Comparison of ENCODE assay signal across 32 cellular contexts in the genomic region with DNA sequence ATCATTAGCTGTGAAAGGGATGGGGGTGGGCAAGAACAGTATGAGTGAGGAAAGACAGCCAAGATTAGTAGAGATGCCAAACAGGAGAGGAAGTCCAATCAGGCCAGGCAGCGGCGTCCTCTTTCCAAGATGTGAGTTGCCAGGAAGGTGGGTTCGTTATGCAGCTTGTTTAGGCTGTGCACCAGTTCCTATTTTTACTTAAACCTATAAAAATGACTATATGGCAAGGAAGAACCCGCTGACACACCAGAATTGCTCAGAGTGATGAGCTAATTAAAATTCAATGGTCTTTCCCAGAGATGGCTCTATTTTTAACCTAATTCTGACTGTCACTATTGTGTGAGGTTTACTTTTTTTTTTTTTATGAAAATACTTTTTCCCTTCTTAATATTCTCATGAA.
"Had no signal": no experiment of that assay in that cellular context is flagged by ENCODE, and none has a peak within 500 bp of the region (broad histone marks: within the 10 kb centered on the region; RNA-seq: fewer than 3 reads in every experiment).

No MANE protein-coding gene starts in this region.

- H3K27me3 ChIP-seq: brain microvascular endothelial cell, MG63, SJSA1 had no signal

- H3K36me3 ChIP-seq: brain microvascular endothelial cell, MG63, SJSA1 had no signal

- H3K27ac ChIP-seq: brain microvascular endothelial cell, SJSA1, VCaP had no signal

- H3K4me3 Mint-ChIP-seq: activated B cell treated with CpG ODN at 0.5 μM for 24 hours; activated CD4-positive, alpha-beta memory T cell treated with anti-CD3 and anti-CD28 coated beads for 36 hours; activated CD8-positive, alpha-beta memory T cell treated with anti-CD3 and anti-CD28 coated beads, Interleukin-2, amount 10 ng/mL, durations not matched to agents 7 days and 5 days; activated naive CD4-positive, alpha-beta T cell treated with anti-CD3 and anti-CD28 coated beads, Interleukin-2, amount 10 ng/mL, durations not matched to agents 7 days and 5 days; activated naive CD8-positive, alpha-beta T cell; activated naive CD8-positive, alpha-beta T cell treated with anti-CD3 and anti-CD28 coated beads, Interleukin-2, amount 50 U/mL, for 24 hours; T-cell; T-helper 17 cell had no signal

- H3K36me3 Mint-ChIP-seq: activated CD4-positive, alpha-beta memory T cell treated with anti-CD3 and anti-CD28 coated beads for 36 hours; activated CD8-positive, alpha-beta memory T cell treated with anti-CD3 and anti-CD28 coated beads, Interleukin-2, amount 10 ng/mL, durations not matched to agents 7 days and 5 days; activated naive CD4-positive, alpha-beta T cell treated with anti-CD3 and anti-CD28 coated beads, Interleukin-2, amount 10 ng/mL, durations not matched to agents 7 days and 5 days; T-cell had no signal

- H3K9me3 Mint-ChIP-seq: activated B cell treated with CpG ODN at 0.5 μM for 24 hours; activated CD4-positive, alpha-beta memory T cell treated with anti-CD3 and anti-CD28 coated beads for 36 hours; activated naive CD4-positive, alpha-beta T cell treated with anti-CD3 and anti-CD28 coated beads, Interleukin-2, amount 10 ng/mL, durations not matched to agents 7 days and 5 days; activated naive CD8-positive, alpha-beta T cell treated with anti-CD3 and anti-CD28 coated beads, Interleukin-2, amount 50 U/mL, for 24 hours; T-cell had no signal

- H3K27ac Mint-ChIP-seq: activated B cell treated with CpG ODN at 0.5 μM for 24 hours; activated CD4-positive, alpha-beta memory T cell treated with anti-CD3 and anti-CD28 coated beads for 36 hours; activated CD8-positive, alpha-beta memory T cell treated with anti-CD3 and anti-CD28 coated beads, Interleukin-2, amount 10 ng/mL, durations not matched to agents 7 days and 5 days; activated naive CD4-positive, alpha-beta T cell treated with anti-CD3 and anti-CD28 coated beads, Interleukin-2, amount 10 ng/mL, durations not matched to agents 7 days and 5 days; activated naive CD8-positive, alpha-beta T cell; activated naive CD8-positive, alpha-beta T cell treated with anti-CD3 and anti-CD28 coated beads, Interleukin-2, amount 50 U/mL, for 24 hours; T-cell had no signal

- H3K27me3 Mint-ChIP-seq: activated CD4-positive, alpha-beta memory T cell treated with anti-CD3 and anti-CD28 coated beads for 36 hours; activated naive CD8-positive, alpha-beta T cell; activated naive CD8-positive, alpha-beta T cell treated with anti-CD3 and anti-CD28 coated beads, Interleukin-2, amount 50 U/mL, for 24 hours; T-cell; T-helper 17 cell had no signal

- DNase-seq: activated B cell treated with CpG ODN at 0.5 μM for 24 hours; activated CD4-positive, alpha-beta memory T cell treated with anti-CD3 and anti-CD28 coated beads for 36 hours; activated CD4-positive, alpha-beta T cell treated with anti-CD3 and anti-CD28 coated beads for 4 hours; activated CD4-positive, alpha-beta T cell treated with anti-CD3 and anti-CD28 coated beads, Interleukin-2, amount 50 U/mL, for 1 hour; activated CD4-positive, CD25-positive, alpha-beta regulatory T cell treated with anti-CD3 and anti-CD28 coated beads, Interleukin-2, amount 50 U/mL, for 72 hours; activated CD8-positive, alpha-beta memory T cell treated with anti-CD3 and anti-CD28 coated beads for 24 hours; activated CD8-positive, alpha-beta memory T cell treated with anti-CD3 and anti-CD28 coated beads, Interleukin-2, amount 10 ng/mL, durations not matched to agents 7 days and 5 days; activated CD8-positive, alpha-beta memory T cell treated with anti-CD3 and anti-CD28 coated beads, Interleukin-2, amount 50 U/mL, for 48 hours; activated effector memory CD4-positive, alpha-beta T cell treated with Interleukin-2 at 50 U/mL for 16 hours; activated naive CD4-positive, alpha-beta T cell treated with anti-CD3 and anti-CD28 coated beads, Interleukin-2, amount 10 ng/mL, durations not matched to agents 7 days and 5 days; activated naive CD8-positive, alpha-beta T cell treated with anti-CD3 and anti-CD28 coated beads, Interleukin-2, amount 50 U/mL, for 24 hours; activated T-cell treated with anti-CD3 and anti-CD28 coated beads, Interleukin-2, amount 50 U/mL, for 48 hours; brain microvascular endothelial cell; central memory CD4-positive, alpha-beta T cell; Kasumi-1; KG1; MG63; NCI-H1048; NCI-H1105 treated with DMSO at 0.1 percent for 48 hours; NCI-H1436; NCI-H1694; NCI-H1930; NCI-H2081 treated with DMSO at 0.1 percent for 48 hours; NCI-H345; NCI-H524 treated with DMSO at 0.1 percent for 48 hours; SHP77 treated with DMSO at 0.1 percent for 48 hours; T-cell; T-helper 17 cell had no signal

- H3K9me3 ChIP-seq: MG63, SJSA1 had no signal

- H3K4me1 ChIP-seq: SJSA1 had no signal

- ATAC-seq: activated CD8-positive, alpha-beta memory T cell treated with anti-CD3 and anti-CD28 coated beads, Interleukin-2, amount 10 ng/mL, durations not matched to agents 7 days and 5 days; activated naive CD8-positive, alpha-beta T cell treated with anti-CD3 and anti-CD28 coated beads, Interleukin-2, amount 50 U/mL, for 24 hours; SK-N-SH treated with all-trans-retinoic acid at 6 μM for 48 hours; T-cell; T-helper 17 cell had no signal

- H3K4me3 ChIP-seq: MG63, SJSA1 had no signal
